Comparison of ENCODE assay signal across 39 cellular contexts in the genomic region with DNA sequence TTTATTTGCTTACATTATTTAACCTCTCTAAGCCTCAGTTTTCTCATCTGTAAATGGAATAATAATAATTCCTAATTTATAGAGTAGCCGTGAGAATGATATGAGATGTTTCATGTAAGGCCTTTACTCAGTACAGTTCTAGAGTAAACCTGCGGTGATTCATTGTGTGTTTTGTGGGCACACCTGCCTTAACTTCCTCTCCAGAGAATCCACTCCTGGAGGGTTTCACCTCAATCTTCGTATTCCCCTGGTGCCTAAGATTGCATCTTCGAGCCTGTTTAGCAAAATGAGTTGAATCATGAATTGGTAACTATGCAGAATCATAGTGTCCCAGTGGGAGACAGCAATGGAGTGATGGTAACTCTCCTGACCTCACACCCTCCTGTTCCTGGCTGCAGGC. TPM values are rescaled to one million over a fixed set of nuclear protein-coding genes. Genes with fewer than 3 reads are reported as not detected.
"Had no signal": no experiment of that assay in that cellular context is flagged by ENCODE, and none has a peak within 500 bp of the region (broad histone marks: within the 10 kb centered on the region; RNA-seq: fewer than 3 reads in every experiment).

No MANE protein-coding gene starts in this region.

- H3K4me1 ChIP-seq: adrenal gland, breast epithelium had no signal

- H3K27ac Mint-ChIP-seq: activated B cell treated with CpG ODN at 0.5 μM for 24 hours; activated CD4-positive, alpha-beta memory T cell treated with anti-CD3 and anti-CD28 coated beads for 36 hours; activated CD4-positive, alpha-beta T cell treated with anti-CD3 and anti-CD28 coated beads, Interleukin-2, amount 10 ng/mL, durations not matched to agents 24 days and 14 days; activated CD8-positive, alpha-beta memory T cell treated with anti-CD3 and anti-CD28 coated beads, Interleukin-2, amount 10 ng/mL, durations not matched to agents 7 days and 5 days; activated CD8-positive, alpha-beta T cell treated with anti-CD3 and anti-CD28 coated beads, Interleukin-2, amount 10 ng/mL, durations not matched to agents 7 days and 5 days; activated naive CD4-positive, alpha-beta T cell treated with anti-CD3 and anti-CD28 coated beads for 36 hours; activated naive CD4-positive, alpha-beta T cell treated with anti-CD3 and anti-CD28 coated beads, Interleukin-2, amount 50 U/mL, for 72 hours; activated naive CD8-positive, alpha-beta T cell treated with anti-CD3 and anti-CD28 coated beads for 36 hours; activated T-cell treated with anti-CD3 and anti-CD28 coated beads, Interleukin-2, amount 50 U/mL, for 72 hours; activated T-helper 1 cell treated with anti-CD3 and anti-CD28 coated beads, Interleukin-12 subunit alpha, Interleukin-12 subunit beta, Interleukin-2, Interleukin-4 antibody, amounts not matched to agents 30 ng/mL and 10 ng/mL and 1 ng/mL, durations not matched to agents 14 hours and 24 hours and 36 hours; activated T-helper 17 cell treated with anti-CD3 and anti-CD28 coated beads, Interleukin-2, amount 50 U/mL, for 72 hours; T-helper 1 cell treated with Interleukin-12 subunit alpha and Interleukin-12 subunit beta and Interleukin-4 antibody, amounts not matched to agents 30 μg/mL and 1 μg/mL, for 36 hours; T-helper 2 cell treated with Interferon-gamma antibody and Interleukin-4, amounts not matched to agents 5 μg/mL and 100 μg/mL, for 36 hours had no signal

- H3K4me3 Mint-ChIP-seq: activated B cell treated with CpG ODN at 0.5 μM for 24 hours; activated CD4-positive, alpha-beta memory T cell treated with anti-CD3 and anti-CD28 coated beads for 36 hours; activated CD4-positive, alpha-beta T cell treated with anti-CD3 and anti-CD28 coated beads, Interleukin-2, amount 10 ng/mL, durations not matched to agents 24 days and 14 days; activated CD8-positive, alpha-beta memory T cell treated with anti-CD3 and anti-CD28 coated beads, Interleukin-2, amount 10 ng/mL, durations not matched to agents 7 days and 5 days; activated CD8-positive, alpha-beta T cell treated with anti-CD3 and anti-CD28 coated beads, Interleukin-2, amount 10 ng/mL, durations not matched to agents 7 days and 5 days; activated naive CD4-positive, alpha-beta T cell treated with anti-CD3 and anti-CD28 coated beads for 36 hours; activated naive CD8-positive, alpha-beta T cell treated with anti-CD3 and anti-CD28 coated beads for 36 hours; activated T-cell treated with anti-CD3 and anti-CD28 coated beads, Interleukin-2, amount 50 U/mL, for 4 hours; activated T-cell treated with anti-CD3 and anti-CD28 coated beads, Interleukin-2, amount 50 U/mL, for 72 hours; activated T-helper 1 cell treated with anti-CD3 and anti-CD28 coated beads, Interleukin-12 subunit alpha, Interleukin-12 subunit beta, Interleukin-2, Interleukin-4 antibody, amounts not matched to agents 30 ng/mL and 10 ng/mL and 1 ng/mL, durations not matched to agents 14 hours and 24 hours and 36 hours; activated T-helper 17 cell treated with anti-CD3 and anti-CD28 coated beads, Interleukin-2, amount 50 U/mL, for 72 hours; central memory CD8-positive, alpha-beta T cell; T-helper 1 cell treated with Interleukin-12 subunit alpha and Interleukin-12 subunit beta and Interleukin-4 antibody, amounts not matched to agents 30 μg/mL and 1 μg/mL, for 36 hours; T-helper 2 cell treated with Interferon-gamma antibody and Interleukin-4, amounts not matched to agents 5 μg/mL and 100 μg/mL, for 36 hours had no signal

- H3K4me1 Mint-ChIP-seq: activated B cell treated with CpG ODN at 0.5 μM for 24 hours; activated CD4-positive, alpha-beta T cell treated with anti-CD3 and anti-CD28 coated beads, Interleukin-2, amount 10 ng/mL, durations not matched to agents 24 days and 14 days; activated CD8-positive, alpha-beta memory T cell treated with anti-CD3 and anti-CD28 coated beads, Interleukin-2, amount 10 ng/mL, durations not matched to agents 7 days and 5 days; activated naive CD8-positive, alpha-beta T cell treated with anti-CD3 and anti-CD28 coated beads for 36 hours; activated T-helper 17 cell treated with anti-CD3 and anti-CD28 coated beads, Interleukin-2, amount 50 U/mL, for 72 hours; central memory CD8-positive, alpha-beta T cell had no signal

- ATAC-seq: activated CD8-positive, alpha-beta memory T cell treated with anti-CD3 and anti-CD28 coated beads, Interleukin-2, amount 10 ng/mL, durations not matched to agents 7 days and 5 days; activated CD8-positive, alpha-beta T cell treated with anti-CD3 and anti-CD28 coated beads, Interleukin-2, amount 10 ng/mL, durations not matched to agents 7 days and 5 days; activated naive CD4-positive, alpha-beta T cell treated with anti-CD3 and anti-CD28 coated beads, Interleukin-2, amount 50 U/mL, for 72 hours; activated T-cell treated with anti-CD3 and anti-CD28 coated beads, Interleukin-2, amount 50 U/mL, for 4 hours; activated T-cell treated with anti-CD3 and anti-CD28 coated beads, Interleukin-2, amount 50 U/mL, for 72 hours; activated T-helper 17 cell treated with anti-CD3 and anti-CD28 coated beads, Interleukin-2, amount 50 U/mL, for 72 hours; body of pancreas had no signal

- H3K4me3 ChIP-seq: adrenal gland, body of pancreas, breast epithelium, cardiac muscle cell had no signal

- H3K36me3 Mint-ChIP-seq: activated CD4-positive, alpha-beta memory T cell treated with anti-CD3 and anti-CD28 coated beads for 36 hours; activated CD8-positive, alpha-beta memory T cell treated with anti-CD3 and anti-CD28 coated beads, Interleukin-2, amount 10 ng/mL, durations not matched to agents 7 days and 5 days; activated naive CD4-positive, alpha-beta T cell treated with anti-CD3 and anti-CD28 coated beads, Interleukin-2, amount 50 U/mL, for 72 hours; activated naive CD8-positive, alpha-beta T cell treated with anti-CD3 and anti-CD28 coated beads for 36 hours had no signal

- H3K27me3 ChIP-seq: body of pancreas, brain microvascular endothelial cell, breast epithelium, cardiac muscle cell had no signal

- H3K9me3 ChIP-seq: adrenal gland, body of pancreas, breast epithelium had no signal

- H3K36me3 ChIP-seq: adrenal gland, brain microvascular endothelial cell, breast epithelium, cardiac muscle cell had no signal

- H3K9me3 Mint-ChIP-seq: activated B cell treated with CpG ODN at 0.5 μM for 24 hours; activated CD4-positive, alpha-beta memory T cell treated with anti-CD3 and anti-CD28 coated beads for 36 hours; activated CD4-positive, alpha-beta T cell treated with anti-CD3 and anti-CD28 coated beads, Interleukin-2, amount 10 ng/mL, durations not matched to agents 24 days and 14 days; activated naive CD4-positive, alpha-beta T cell treated with anti-CD3 and anti-CD28 coated beads for 36 hours; activated naive CD4-positive, alpha-beta T cell treated with anti-CD3 and anti-CD28 coated beads, Interleukin-2, amount 50 U/mL, for 72 hours; activated naive CD8-positive, alpha-beta T cell treated with anti-CD3 and anti-CD28 coated beads for 36 hours; activated T-cell treated with anti-CD3 and anti-CD28 coated beads, Interleukin-2, amount 50 U/mL, for 4 hours; activated T-cell treated with anti-CD3 and anti-CD28 coated beads, Interleukin-2, amount 50 U/mL, for 72 hours; activated T-helper 1 cell treated with anti-CD3 and anti-CD28 coated beads, Interleukin-12 subunit alpha, Interleukin-12 subunit beta, Interleukin-2, Interleukin-4 antibody, amounts not matched to agents 30 ng/mL and 10 ng/mL and 1 ng/mL, durations not matched to agents 14 hours and 24 hours and 36 hours; activated T-helper 17 cell treated with anti-CD3 and anti-CD28 coated beads, Interleukin-2, amount 50 U/mL, for 72 hours; central memory CD8-positive, alpha-beta T cell; T-helper 1 cell treated with Interleukin-12 subunit alpha and Interleukin-12 subunit beta and Interleukin-4 antibody, amounts not matched to agents 30 μg/mL and 1 μg/mL, for 36 hours; T-helper 2 cell treated with Interferon-gamma antibody and Interleukin-4, amounts not matched to agents 5 μg/mL and 100 μg/mL, for 36 hours had no signal

- H3K27ac ChIP-seq: adrenal gland, body of pancreas, brain microvascular endothelial cell, breast epithelium, cardiac muscle cell, VCaP had no signal

- DNase-seq: activated B cell treated with CpG ODN at 0.5 μM for 24 hours; activated CD4-positive, alpha-beta memory T cell treated with anti-CD3 and anti-CD28 coated beads for 36 hours; activated CD4-positive, alpha-beta T cell treated with anti-CD3 and anti-CD28 coated beads for 4 hours; activated CD4-positive, alpha-beta T cell treated with anti-CD3 and anti-CD28 coated beads, Interleukin-2, amount 10 ng/mL, durations not matched to agents 24 days and 14 days; activated CD4-positive, alpha-beta T cell treated with anti-CD3 and anti-CD28 coated beads, Interleukin-2, amount 50 U/mL, for 1 hour; activated CD4-positive, alpha-beta T cell treated with anti-CD3 and anti-CD28 coated beads, Interleukin-2, amount 50 U/mL, for 4 hours; activated CD4-positive, CD25-positive, alpha-beta regulatory T cell treated with anti-CD3 and anti-CD28 coated beads, Interleukin-2, amount 50 U/mL, for 72 hours; activated CD8-positive, alpha-beta memory T cell treated with anti-CD3 and anti-CD28 coated beads for 24 hours; activated CD8-positive, alpha-beta memory T cell treated with anti-CD3 and anti-CD28 coated beads, Interleukin-2, amount 10 ng/mL, durations not matched to agents 7 days and 5 days; activated CD8-positive, alpha-beta memory T cell treated with anti-CD3 and anti-CD28 coated beads, Interleukin-2, amount 50 U/mL, for 48 hours; activated CD8-positive, alpha-beta T cell treated with anti-CD3 and anti-CD28 coated beads, Interleukin-2, amount 10 ng/mL, durations not matched to agents 7 days and 5 days; activated effector memory CD4-positive, alpha-beta T cell treated with anti-CD3 and anti-CD28 coated beads, Interleukin-2, amount 50 U/mL, for 16 hours; activated gamma-delta T cell treated with Interleukin-2 at 50 U/mL for 16 hours; activated naive CD4-positive, alpha-beta T cell; activated naive CD4-positive, alpha-beta T cell treated with anti-CD3 and anti-CD28 coated beads for 36 hours; activated naive CD4-positive, alpha-beta T cell treated with anti-CD3 and anti-CD28 coated beads, Interleukin-2, amount 50 U/mL, for 16 hours; activated naive CD8-positive, alpha-beta T cell treated with anti-CD3 and anti-CD28 coated beads for 36 hours; activated T-cell treated with anti-CD3 and anti-CD28 coated beads, Interleukin-2, amount 50 U/mL, for 4 hours; activated T-cell treated with anti-CD3 and anti-CD28 coated beads, Interleukin-2, amount 50 U/mL, for 72 hours; adrenal gland; amniotic stem cell; aorta; body of pancreas; brain microvascular endothelial cell; caudate nucleus; cerebellar nuclear complex; T-helper 1 cell; T-helper 2 cell; T-helper 9 cell had no signal

RNA-seq across cellular contexts. Expression of a gene that starts 52.3 kb away (rescaled TPM):
- total RNA-seq: activated B cell treated with CpG ODN at 0.5 μM for 24 hours; activated CD4-positive, alpha-beta memory T cell treated with anti-CD3 and anti-CD28 coated beads for 36 hours; activated CD4-positive, alpha-beta T cell treated with anti-CD3 and anti-CD28 coated beads, Interleukin-2, amount 10 ng/mL, durations not matched to agents 24 days and 14 days; activated CD8-positive, alpha-beta memory T cell treated with anti-CD3 and anti-CD28 coated beads, Interleukin-2, amount 10 ng/mL, durations not matched to agents 7 days and 5 days; activated CD8-positive, alpha-beta T cell treated with anti-CD3 and anti-CD28 coated beads, Interleukin-2, amount 10 ng/mL, durations not matched to agents 7 days and 5 days; activated naive CD4-positive, alpha-beta T cell treated with anti-CD3 and anti-CD28 coated beads for 36 hours; activated T-cell treated with anti-CD3 and anti-CD28 coated beads, Interleukin-2, amount 50 U/mL, for 4 hours; activated T-helper 1 cell treated with anti-CD3 and anti-CD28 coated beads, Interleukin-12 subunit alpha, Interleukin-12 subunit beta, Interleukin-2, Interleukin-4 antibody, amounts not matched to agents 30 ng/mL and 10 ng/mL and 1 ng/mL, durations not matched to agents 14 hours and 24 hours and 36 hours; chondrocyte had no signal
